ENCODE assay signal across 13 cellular contexts in the genomic region with DNA sequence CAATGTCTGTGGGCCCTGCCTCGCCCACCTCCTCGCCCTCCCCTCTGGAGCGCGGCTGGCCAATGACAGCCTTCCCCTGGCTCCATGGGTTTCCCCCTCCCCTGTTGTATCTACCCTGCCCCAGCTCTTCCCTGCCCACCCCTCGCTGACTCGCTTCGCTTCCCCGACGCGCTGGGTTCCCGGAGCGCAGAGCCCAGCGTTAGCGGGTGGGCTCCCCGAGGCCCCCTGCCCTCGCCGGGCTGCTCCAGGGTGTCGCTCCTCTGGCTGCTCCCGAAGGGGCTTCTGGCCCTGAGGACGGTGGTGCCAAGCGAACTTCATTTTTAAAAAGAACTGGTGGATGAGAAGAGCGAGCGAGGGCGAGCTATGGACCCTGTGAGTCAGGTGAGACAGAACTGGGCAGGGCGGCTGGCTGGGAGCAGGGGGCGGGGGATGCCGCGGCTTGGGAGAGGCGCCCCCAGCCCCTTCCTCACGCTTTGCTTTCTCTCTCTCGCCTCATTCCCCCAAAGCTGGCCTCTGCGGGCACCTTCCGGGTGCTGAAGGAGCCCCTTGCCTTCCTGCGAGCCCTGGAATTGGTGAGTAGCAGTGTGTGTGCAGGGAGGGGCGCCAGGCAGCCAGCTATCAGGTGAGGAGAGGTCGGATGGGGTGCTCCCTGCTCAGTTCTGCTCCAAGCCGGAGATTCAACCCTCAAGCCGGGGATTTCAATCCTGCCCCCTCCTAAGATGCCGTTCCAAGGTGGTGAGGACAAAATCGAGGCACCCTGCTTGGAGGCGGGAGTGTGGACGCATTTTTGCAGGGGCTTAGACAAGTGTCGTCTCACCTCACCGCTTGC. TPM values are rescaled to one million over a fixed set of nuclear protein-coding genes. Genes with fewer than 3 reads are reported as not detected.
DNase-seq lines count a peak whose midpoint lies in the region; ATAC-seq and TF ChIP-seq lines count a peak whose summit lies in the region.
"Had no signal": no experiment of that assay in that cellular context is flagged by ENCODE, and none has a peak within 500 bp of the region (broad histone marks: within the 10 kb centered on the region; RNA-seq: fewer than 3 reads in every experiment).

TSS of gene SYNPR (plus strand) at position 138 of the 829 bp plus-strand sequence.

- H3K27me3 Mint-ChIP-seq in progenitor cell of endocrine pancreas = peaks cover 61% of the 10 kb centered on the region

- no peaks in the 10 kb centered on the region for H3K9me3 Mint-ChIP-seq in progenitor cell of endocrine pancreas (ENCODE audit: low read depth)

- ATAC-seq in right cardiac atrium = peak in 1 of 2 donors; percentile 45
- ATAC-seq: mucosa of descending colon had no signal

- H3K27ac ChIP-seq in right cardiac atrium (ENCODE audit: low read length) (no peak within 1 kb of the TSS), suprapubic skin (no peak within 1 kb of the TSS)
- H3K27ac ChIP-seq: transverse colon had no signal

- no peak for TF ChIP-seq POLR2A in suprapubic skin (IDR thresholded peaks at IDR 0.05)

- H3K27me3 ChIP-seq in right cardiac atrium (ENCODE audit: control insufficient read depth, insufficient read depth) = no peaks in the 10 kb centered on the region
- peaks cover 44% of the 10 kb centered on the region for H3K27me3 ChIP-seq in suprapubic skin

- 3% methylated on average over 44 of the region's 44 CpGs for WGBS in right cardiac atrium
- WGBS in suprapubic skin = 3% methylated on average over 25 of the region's 44 CpGs

- no peaks in the 10 kb centered on the region for H3K36me3 Mint-ChIP-seq in progenitor cell of endocrine pancreas (ENCODE audit: insufficient read depth)

- H3K4me3 ChIP-seq in right cardiac atrium (ENCODE audit: low read length) (no peak within 1 kb of the TSS), suprapubic skin (no peak within 1 kb of the TSS)
- H3K4me3 ChIP-seq: mucosa of descending colon, transverse colon had no signal

- H3K4me1 ChIP-seq in right cardiac atrium (ENCODE audit: control insufficient read depth, insufficient read depth, low read length) (no peaks in the 10 kb centered on the region), suprapubic skin (peaks cover 10% of the 10 kb centered on the region)
- H3K4me1 ChIP-seq: transverse colon had no signal

- no peaks in the 10 kb centered on the region for H3K36me3 ChIP-seq in suprapubic skin
- H3K36me3 ChIP-seq: transverse colon had no signal

- peak; percentile 5 for DNase-seq in NCI-H1105 treated with DMSO at 0.1 percent for 48 hours (lab: John Stamatoyannopoulos, UW)
- no peak for DNase-seq in NCI-H1105 (lab: John Stamatoyannopoulos, UW)
- peak; percentile 70 for DNase-seq in NCI-H69 (lab: John Stamatoyannopoulos, UW)
- DNase-seq in right cardiac atrium = peak in 2 of 3 donors; percentile 30 to 39
- peak; percentile 9 for DNase-seq in progenitor cell of endocrine pancreas (ENCODE audit: low spot score, unreplicated experiment)
- DNase-seq in suprapubic skin (ENCODE audit: low spot score in 2 of 2) = no peak
- DNase-seq in stimulated activated CD4-positive, alpha-beta T cell treated with anti-CD3 and anti-CD28 coated beads, Interleukin-12 subunit alpha, Interleukin-12 subunit beta, amount 100 ng/mL, for 4 hours = no peak
- no peak for DNase-seq in stimulated activated CD4-positive, alpha-beta T cell treated with anti-CD3 and anti-CD28 coated beads, Interleukin-2, amount 100 ng/mL, for 24 hours
- DNase-seq: HCEC 1CT, IMR-90, NCI-H2107, transverse colon had no signal

- TF ChIP-seq CTCF in progenitor cell of endocrine pancreas (IDR thresholded peaks at IDR 0.05; ENCODE audit: unreplicated experiment) = no peak
- TF ChIP-seq CTCF in suprapubic skin (IDR thresholded peaks at IDR 0.05) = no peak

- H3K27ac Mint-ChIP-seq in progenitor cell of endocrine pancreas = no peak within 1 kb of the TSS

- intact Hi-C loops in right cardiac atrium (cut with DNase I) = no loop called here

- H3K4me3 Mint-ChIP-seq in progenitor cell of endocrine pancreas (ENCODE audit: low read depth) = peak within 1 kb of the TSS; percentile 69

- H3K9me3 ChIP-seq in right cardiac atrium (ENCODE audit: control insufficient read depth, low read length) (no peaks in the 10 kb centered on the region), suprapubic skin (no peaks in the 10 kb centered on the region)
- H3K9me3 ChIP-seq: mucosa of descending colon, transverse colon had no signal

- TF ChIP-seq EP300 in suprapubic skin (IDR thresholded peaks at IDR 0.05) = no peak

- peaks cover 17% of the 10 kb centered on the region for H3K4me1 Mint-ChIP-seq in progenitor cell of endocrine pancreas (ENCODE audit: low read depth)

RNA-seq across cellular contexts. Expression of gene SYNPR, which starts in this region (rescaled TPM):
- total RNA-seq in right cardiac atrium = 10 to 100 TPM in 2 of 4 donors, 1 to 10 TPM in 2; 5.9 to 14.4 (median 10.8) TPM
- 3.8 TPM for polyA plus RNA-seq in right cardiac atrium
- total RNA-seq in progenitor cell of endocrine pancreas = 13.2 and 13.3 TPM in 2 replicates
- total RNA-seq in suprapubic skin = not detected
- total RNA-seq: IMR-90, mucosa of descending colon, transverse colon had no signal
- polyA plus RNA-seq: IMR-90 had no signal

Comparison
In these comparisons a context has a peak if more than half of its experiments do, and no peak if none do; other contexts are left out.
1. RNA of gene SYNPR (total RNA-seq): 5.9 to 14.4 TPM in right cardiac atrium and 13.2 to 13.3 TPM in progenitor cell of endocrine pancreas; not detected in suprapubic skin; every median in the first group is over 4 times any median in the second.
2. DNase-seq: peak in NCI-H1105 treated with DMSO at 0.1 percent for 48 hours (single experiment), NCI-H69 (single experiment), right cardiac atrium (2 of 3) and progenitor cell of endocrine pancreas (single experiment); none in NCI-H1105 (single experiment), suprapubic skin (0 of 2), stimulated activated CD4-positive, alpha-beta T cell treated with anti-CD3 and anti-CD28 coated beads, Interleukin-12 subunit alpha, Interleukin-12 subunit beta, amount 100 ng/mL, for 4 hours (single experiment) and stimulated activated CD4-positive, alpha-beta T cell treated with anti-CD3 and anti-CD28 coated beads, Interleukin-2, amount 100 ng/mL, for 24 hours (0 of 2).